1 cellular context compared by ENCODE assay signal in genomic region chr3:195168009-195168759, GRCh38.
TF ChIP-seq lines count a peak whose summit lies in the region.

No MANE protein-coding gene starts in this region.

TF ChIP-seq in GM12891, 5 proteins besides CTCF, POLR2A, EP300 and RAD21:
- TF ChIP-seq SPI1 (IDR thresholded peaks at IDR 0.05; ENCODE audit: low read depth, low read length) (no peak), POU2F2 (IDR thresholded peaks at IDR 0.05; ENCODE audit: low read depth, low read length) (no peak), TAF1 (IDR thresholded peaks at IDR 0.05; ENCODE audit: low read depth, low read length) (no peak), POLR2AphosphoS5 (IDR thresholded peaks at IDR 0.05; ENCODE audit: low read depth, low read length) (no peak), PAX5 (IDR thresholded peaks at IDR 0.05; ENCODE audit: insufficient read depth, low read length, severe bottlenecking) (no peak)
TF ChIP-seq in GM12891: peak in this region for 0.
